In genomic region chr2:221750317-221750716, GRCh38 we compare ENCODE assay signal across 20 cellular contexts.
"Had no signal": no experiment of that assay in that cellular context is flagged by ENCODE, and none has a peak within 500 bp of the region (broad histone marks: within the 10 kb centered on the region; RNA-seq: fewer than 3 reads in every experiment).

No MANE protein-coding gene starts in this region.

- H3K27me3 ChIP-seq: gastrocnemius medialis, thyroid gland, upper lobe of right lung had no signal

- H3K36me3 ChIP-seq: gastrocnemius medialis, left ventricle myocardium inferior, thyroid gland, upper lobe of right lung, WERI-Rb-1 had no signal

- H3K4me3 ChIP-seq: coronary artery, gastrocnemius medialis, left ventricle myocardium inferior, thyroid gland, upper lobe of right lung had no signal

- DNase-seq: activated CD4-positive, CD25-positive, alpha-beta regulatory T cell treated with anti-CD3 and anti-CD28 coated beads, Interleukin-2, amount 50 U/mL, for 72 hours; activated naive CD4-positive, alpha-beta T cell; activated T-cell treated with anti-CD3 and anti-CD28 coated beads, Interleukin-2, amount 50 U/mL, for 1 hour; amniotic stem cell; cerebellar nuclear complex; endodermal cell; gastrocnemius medialis; hypothalamus; left ventricle myocardium inferior; midbrain; stimulated activated CD4-positive, alpha-beta T cell treated with anti-CD3 and anti-CD28 coated beads, Interleukin-4, amount 100 ng/mL, for 24 hours; stimulated activated naive CD8-positive, alpha-beta T cell treated with anti-CD3 and anti-CD28 coated beads, Interleukin-15, Interleukin-2, amounts not matched to agents 100 U/mL and 50 U/mL, for 24 hours; substantia nigra; T-helper 1 cell; thyroid gland; upper lobe of right lung; WERI-Rb-1 had no signal

- ATAC-seq: gastrocnemius medialis; natural killer cell treated with Interleukin-12 subunit alpha and Interleukin-12 subunit beta and Interleukin-15 and Interleukin-18, amount 100 ng/mL, for 72 hours; stimulated activated naive CD8-positive, alpha-beta T cell treated with anti-CD3 and anti-CD28 coated beads, Interleukin-15, Interleukin-2, amounts not matched to agents 100 U/mL and 50 U/mL, for 24 hours; upper lobe of right lung had no signal

- H3K4me1 ChIP-seq: gastrocnemius medialis, left ventricle myocardium inferior, thyroid gland, upper lobe of right lung had no signal

- H3K9me3 ChIP-seq: gastrocnemius medialis, thyroid gland, upper lobe of right lung had no signal

- H3K27ac ChIP-seq: coronary artery, epithelial cell of prostate, gastrocnemius medialis, left ventricle myocardium inferior, thyroid gland, upper lobe of right lung, WERI-Rb-1 had no signal
